Comparison of ENCODE assay signal across 16 cellular contexts in genomic region chr17:9016941-9017552, GRCh38.
DNase-seq lines count a peak whose midpoint lies in the region; ATAC-seq lines count a peak whose summit lies in the region.
"Had no signal": no experiment of that assay in that cellular context is flagged by ENCODE, and none has a peak within 500 bp of the region (broad histone marks: within the 10 kb centered on the region; RNA-seq: fewer than 3 reads in every experiment).

No MANE protein-coding gene starts in this region.

- H3K27me3 Mint-ChIP-seq in stimulated activated naive CD8-positive, alpha-beta T cell treated with anti-CD3 and anti-CD28 coated beads, Interleukin-15, amount 100 ng/mL, for 72 hours, result peaks cover 40% of the 10 kb centered on the region

- H3K4me1 Mint-ChIP-seq in stimulated activated naive CD8-positive, alpha-beta T cell treated with anti-CD3 and anti-CD28 coated beads, Interleukin-15, amount 100 ng/mL, for 72 hours, result no peaks in the 10 kb centered on the region

- no peak overlapping the region for H3K27ac Mint-ChIP-seq in stimulated activated naive CD8-positive, alpha-beta T cell treated with anti-CD3 and anti-CD28 coated beads, Interleukin-15, amount 100 ng/mL, for 72 hours
- H3K27ac Mint-ChIP-seq: CD8-positive, alpha-beta T cell; nephron progenitor cell; T-helper 1 cell treated with Interleukin-12 subunit alpha and Interleukin-12 subunit beta and Interleukin-4 antibody, amounts not matched to agents 30 μg/mL and 1 μg/mL, for 36 hours had no signal

- no peak for DNase-seq in stimulated activated naive CD8-positive, alpha-beta T cell treated with anti-CD3 and anti-CD28 coated beads, Interleukin-15, Interleukin-2, amounts not matched to agents 100 U/mL and 50 U/mL, for 24 hours
- no peak for DNase-seq in stimulated activated naive CD8-positive, alpha-beta T cell treated with anti-CD3 and anti-CD28 coated beads, Interleukin-15, amount 100 ng/mL, for 72 hours
- DNase-seq in OCI-M1 (lab: John Stamatoyannopoulos, UW) (peak; percentile 94), epithelial cell of prostate (ENCODE audit: low read depth, low spot score) (peak; percentile 16)
- DNase-seq: activated CD4-positive, alpha-beta T cell treated with anti-CD3 and anti-CD28 coated beads for 1 hour; activated naive CD4-positive, alpha-beta T cell; CD8-positive, alpha-beta T cell; foreskin fibroblast; HCEC 1CT; NCI-H1092 treated with DMSO at 0.1 percent for 48 hours; nephron progenitor cell had no signal

- peak; percentile 51 for ATAC-seq in stimulated activated naive CD8-positive, alpha-beta T cell treated with anti-CD3 and anti-CD28 coated beads, Interleukin-15, Interleukin-2, amounts not matched to agents 100 U/mL and 50 U/mL, for 24 hours
- ATAC-seq in stimulated activated naive CD8-positive, alpha-beta T cell treated with anti-CD3 and anti-CD28 coated beads, Interleukin-15, amount 100 ng/mL, for 72 hours, result no peak
- ATAC-seq in GM21367 (IDR thresholded peaks at IDR 0.05; ENCODE audit: unreplicated experiment) (no peak), GM19023 (IDR thresholded peaks at IDR 0.05; ENCODE audit: unreplicated experiment) (no peak), HG02981 (IDR thresholded peaks at IDR 0.05; ENCODE audit: unreplicated experiment) (no peak), HG03520 (IDR thresholded peaks at IDR 0.05; ENCODE audit: unreplicated experiment) (no peak)
- ATAC-seq: CD8-positive, alpha-beta T cell had no signal

- no peaks in the 10 kb centered on the region for H3K9me3 Mint-ChIP-seq in stimulated activated naive CD8-positive, alpha-beta T cell treated with anti-CD3 and anti-CD28 coated beads, Interleukin-15, amount 100 ng/mL, for 72 hours
- H3K9me3 Mint-ChIP-seq: CD8-positive, alpha-beta T cell; T-helper 1 cell treated with Interleukin-12 subunit alpha and Interleukin-12 subunit beta and Interleukin-4 antibody, amounts not matched to agents 30 μg/mL and 1 μg/mL, for 36 hours had no signal

- H3K4me3 Mint-ChIP-seq in stimulated activated naive CD8-positive, alpha-beta T cell treated with anti-CD3 and anti-CD28 coated beads, Interleukin-15, amount 100 ng/mL, for 72 hours, result no peak overlapping the region
- H3K4me3 Mint-ChIP-seq: CD8-positive, alpha-beta T cell; nephron progenitor cell; T-helper 1 cell treated with Interleukin-12 subunit alpha and Interleukin-12 subunit beta and Interleukin-4 antibody, amounts not matched to agents 30 μg/mL and 1 μg/mL, for 36 hours had no signal

- no peak overlapping the region for H3K27ac ChIP-seq in epithelial cell of prostate

Comparison
In these comparisons a context has a peak if more than half of its experiments do, and no peak if none do; other contexts are left out.
1. DNase-seq: peak in OCI-M1 (single experiment) and epithelial cell of prostate (single experiment); none in stimulated activated naive CD8-positive, alpha-beta T cell treated with anti-CD3 and anti-CD28 coated beads, Interleukin-15, Interleukin-2, amounts not matched to agents 100 U/mL and 50 U/mL, for 24 hours (single experiment) and stimulated activated naive CD8-positive, alpha-beta T cell treated with anti-CD3 and anti-CD28 coated beads, Interleukin-15, amount 100 ng/mL, for 72 hours (0 of 2).